11 cellular contexts compared by ENCODE assay signal in the genomic region with DNA sequence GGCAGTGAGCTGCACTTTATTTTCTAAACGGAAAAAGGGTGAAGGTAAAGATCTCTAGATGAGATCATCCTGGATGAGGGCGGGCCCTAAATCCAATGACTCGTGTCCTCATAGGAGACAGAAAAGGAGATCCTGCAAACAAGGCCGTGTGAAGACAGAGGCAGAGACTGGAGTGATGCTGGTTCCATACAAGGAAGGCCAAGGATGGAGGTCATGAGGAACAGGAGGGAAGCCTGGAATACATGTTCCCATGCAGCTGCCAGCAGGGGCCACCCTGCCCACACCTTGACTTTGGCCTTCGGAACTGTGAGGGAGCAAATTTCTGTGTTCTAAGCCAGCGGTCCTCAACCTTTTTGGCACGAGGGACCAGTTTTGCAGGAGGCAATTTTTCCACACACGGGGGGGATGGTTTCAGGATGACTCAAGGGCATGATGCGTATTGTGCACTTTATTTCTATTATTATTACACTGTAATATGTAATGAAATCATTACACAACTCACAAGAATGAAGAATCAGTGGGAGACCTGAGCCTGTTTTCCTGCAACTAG.
DNase-seq lines count a peak whose midpoint lies in the region; ATAC-seq, FAIRE-seq and TF ChIP-seq lines count a peak whose summit lies in the region.
"Had no signal": no experiment of that assay in that cellular context is flagged by ENCODE, and none has a peak within 500 bp of the region (broad histone marks: within the 10 kb centered on the region; RNA-seq: fewer than 3 reads in every experiment).

No MANE protein-coding gene starts in this region.

- no peak overlapping the region for H2BK20ac ChIP-seq in H1 (ENCODE audit: low read length)

- DNase-seq in GM06990 (ENCODE audit: extremely low read depth, insufficient read length) (no peak), NCI-H226 (peak; percentile 14), H1 (ENCODE audit: low read depth in 1 of 2, low spot score in 2 of 2) (no peak), neuronal stem cell (ENCODE audit: low spot score) (no peak), neural progenitor cell (ENCODE audit: low spot score) (no peak), SJCRH30 (no peak)
- DNase-seq in activated CD4-positive, alpha-beta memory T cell treated with anti-CD3 and anti-CD28 coated beads, Interleukin-2, amount 10 ng/mL, durations not matched to agents 7 days and 5 days, result no peak
- DNase-seq: caudate nucleus, NCI-H526 had no signal

- H2AK5ac ChIP-seq in H1 (ENCODE audit: low read depth, low read length), result no peak overlapping the region
- H2AK5ac ChIP-seq in neuronal stem cell (ENCODE audit: low read depth, low read length), result no peak overlapping the region

- H4K20me1 ChIP-seq in H1 (replicated peaks in 1 of 2; ENCODE audit: control insufficient read depth in 1 of 2, insufficient read depth in 2 of 2, low read length in 2 of 2), result no peaks in the 10 kb centered on the region
- H4K20me1 ChIP-seq in neural progenitor cell (ENCODE audit: low read depth), result no peaks in the 10 kb centered on the region

- H3K9ac ChIP-seq in H1 (replicated peaks in 1 of 4; ENCODE audit: extremely low read depth in 1 of 4, low read depth in 3 of 4, low read length in 3 of 4) (no peak overlapping the region), neuronal stem cell (ENCODE audit: low read depth, low read length, poor library complexity) (no peak overlapping the region), neural progenitor cell (no peak overlapping the region)

- peaks cover 17% of the 10 kb centered on the region for H3F3A ChIP-seq in neural progenitor cell (ENCODE audit: low read depth)

- H3K56ac ChIP-seq in H1 (replicated peaks; ENCODE audit: insufficient read length, low read depth, low read length), result no peak overlapping the region

- no peak for TF ChIP-seq EP300 in H1 (IDR thresholded peaks at IDR 0.05; ENCODE audit: borderline replicate concordance in 1 of 2, low read depth in 2 of 2, low read length in 2 of 2)

- no peaks in the 10 kb centered on the region for H3K23me2 ChIP-seq in H1 (ENCODE audit: low read depth, low read length)

- H2AFZ ChIP-seq in H1 (ENCODE audit: low read length) (no peak overlapping the region), neuronal stem cell (ENCODE audit: low read length) (no peak overlapping the region), neural progenitor cell (replicated peaks) (no peak overlapping the region)

- CTCF ChIA-PET in H1 (lab: Charles Lee; ENCODE audit: partially characterized antibody), result no interaction called here
- CTCF ChIA-PET in activated CD4-positive, alpha-beta memory T cell treated with anti-CD3 and anti-CD28 coated beads, Interleukin-2, amount 10 ng/mL, durations not matched to agents 7 days and 5 days (lab: Charles Lee), result no interaction called here

- H3K14ac ChIP-seq in H1 (ENCODE audit: insufficient read length) (no peak overlapping the region), neuronal stem cell (ENCODE audit: low read length) (no peak overlapping the region)

- no peak for FAIRE-seq in H1 (lab: Jason Lieb, UNC)

- no peak for TF ChIP-seq POLR2A in H1 (IDR thresholded peaks at IDR 0.05; ENCODE audit: control extremely low read depth in 1 of 2, low read depth in 2 of 2, low read length in 2 of 2)

- 92% methylated on average over 9 of the region's 9 CpGs; no CpG with 5 or more reads in 1 of the 2 experiments for WGBS in H1 (ENCODE audit: extremely low coverage in 1 of 2, insufficient coverage in 1 of 2, insufficient read length in 1 of 2, insufficient replicate concordance in 2 of 2, low coverage in 1 of 2, low lambda C conversion rate in 2 of 2, missing lambda C conversion rate in 1 of 2), 2 experiments
- no CpG with 5 or more reads among the region's 9 CpGs for WGBS in neuronal stem cell (ENCODE audit: extremely low coverage in 2 of 2, insufficient read length in 2 of 2, insufficient replicate concordance in 1 of 2), 2 donors

- H3K4me2 ChIP-seq in H1 (ENCODE audit: insufficient read depth in 1 of 2, low read depth in 2 of 2, low read length in 2 of 2) (no peak overlapping the region), neuronal stem cell (ENCODE audit: insufficient read depth, low read length, poor library complexity, severe bottlenecking) (no peak overlapping the region), neural progenitor cell (no peak overlapping the region)

- TF ChIP-seq CTCF in GM06990 (IDR thresholded peaks at IDR 0.05; ENCODE audit: insufficient read depth, low read length, poor library complexity, severe bottlenecking) (peak; percentile 5), H1 (IDR thresholded peaks at IDR 0.05; ENCODE audit: control extremely low read depth in 1 of 3, insufficient read depth in 1 of 3, low read depth in 1 of 3, low read length in 3 of 3) (peak in 1 of 3 experiments; percentile 30; a peak in 1 of 4 replicates), neural progenitor cell (IDR thresholded peaks at IDR 0.05) (no peak)

- H3K9me3 Mint-ChIP-seq in neural progenitor cell, result peaks cover 5% of the 10 kb centered on the region
- no peaks in the 10 kb centered on the region for H3K9me3 Mint-ChIP-seq in activated CD4-positive, alpha-beta memory T cell treated with anti-CD3 and anti-CD28 coated beads, Interleukin-2, amount 10 ng/mL, durations not matched to agents 7 days and 5 days

- no peak overlapping the region for H2BK120ac ChIP-seq in H1 (replicated peaks; ENCODE audit: low read depth, low read length)
- no peak overlapping the region for H2BK120ac ChIP-seq in neuronal stem cell (ENCODE audit: low read depth, low read length)

- POLR2A ChIA-PET in H1 (lab: Charles Lee; ENCODE audit: partially characterized antibody), result no interaction called here
- POLR2A ChIA-PET in activated CD4-positive, alpha-beta memory T cell treated with anti-CD3 and anti-CD28 coated beads, Interleukin-2, amount 10 ng/mL, durations not matched to agents 7 days and 5 days (lab: Charles Lee), result no interaction called here

- H2BK12ac ChIP-seq in H1 (ENCODE audit: low read depth, low read length), result no peak overlapping the region
- no peak overlapping the region for H2BK12ac ChIP-seq in neuronal stem cell (ENCODE audit: low read length)

- no peak overlapping the region for H3K27ac ChIP-seq in H1 (ENCODE audit: low read depth, low read length)
- no peak overlapping the region for H3K27ac ChIP-seq in neuronal stem cell (replicated peaks; ENCODE audit: low read length)
- H3K27ac ChIP-seq in neural progenitor cell, result no peak overlapping the region
- H3K27ac ChIP-seq in SJCRH30, result no peak overlapping the region
- H3K27ac ChIP-seq: VCaP had no signal

- peak; percentile 18 to 42; a peak in 2 of 4 replicates for TF ChIP-seq RAD21 in H1 (IDR thresholded peaks at IDR 0.05 in 1 of 2, conservative IDR thresholded peaks at IDR 0.05 in 1 of 2; ENCODE audit: low read depth in 2 of 2, low read length in 2 of 2)

- H2BK5ac ChIP-seq in H1 (ENCODE audit: low read depth, low read length) (no peak overlapping the region), neuronal stem cell (ENCODE audit: low read length) (no peak overlapping the region)

- peaks cover 7% of the 10 kb centered on the region for H3K27me3 Mint-ChIP-seq in neural progenitor cell (ENCODE audit: insufficient read depth, low read depth)
- no peaks in the 10 kb centered on the region for H3K27me3 Mint-ChIP-seq in activated CD4-positive, alpha-beta memory T cell treated with anti-CD3 and anti-CD28 coated beads, Interleukin-2, amount 10 ng/mL, durations not matched to agents 7 days and 5 days

- H3K4me3 ChIP-seq in GM06990 (replicated peaks; ENCODE audit: low read depth, low read length) (no peak overlapping the region), H1 (ENCODE audit: extremely low read depth in 1 of 4, insufficient read depth in 2 of 4, low read depth in 3 of 4, low read length in 4 of 4) (no peak overlapping the region), neuronal stem cell (ENCODE audit: low read length in 2 of 2) (peak overlapping the region in 1 of 2 donors; percentile 0), neural progenitor cell (no peak overlapping the region), SJCRH30 (no peak overlapping the region)

- no peak overlapping the region for H3K4me3 Mint-ChIP-seq in neural progenitor cell
- no peak overlapping the region for H3K4me3 Mint-ChIP-seq in activated CD4-positive, alpha-beta memory T cell treated with anti-CD3 and anti-CD28 coated beads, Interleukin-2, amount 10 ng/mL, durations not matched to agents 7 days and 5 days

- H3K79me1 ChIP-seq in H1 (ENCODE audit: low read depth, low read length) (no peaks in the 10 kb centered on the region), neuronal stem cell (ENCODE audit: low read depth, low read length) (no peaks in the 10 kb centered on the region)

- no peak overlapping the region for H2BK15ac ChIP-seq in H1 (ENCODE audit: low read length)
- no peak overlapping the region for H2BK15ac ChIP-seq in neuronal stem cell (ENCODE audit: low read length)

- peaks cover 21% of the 10 kb centered on the region for H3K4me1 Mint-ChIP-seq in neural progenitor cell
- no peaks in the 10 kb centered on the region for H3K4me1 Mint-ChIP-seq in activated CD4-positive, alpha-beta memory T cell treated with anti-CD3 and anti-CD28 coated beads, Interleukin-2, amount 10 ng/mL, durations not matched to agents 7 days and 5 days

- peaks cover 2% of the 10 kb centered on the region for H3K36me3 Mint-ChIP-seq in neural progenitor cell
- no peaks in the 10 kb centered on the region for H3K36me3 Mint-ChIP-seq in activated CD4-positive, alpha-beta memory T cell treated with anti-CD3 and anti-CD28 coated beads, Interleukin-2, amount 10 ng/mL, durations not matched to agents 7 days and 5 days (ENCODE audit: low read depth)

- H3K23ac ChIP-seq in H1 (ENCODE audit: insufficient read length) (no peak overlapping the region), neuronal stem cell (ENCODE audit: low read depth, low read length, poor library complexity) (no peak overlapping the region)

- H3K4ac ChIP-seq in H1 (replicated peaks; ENCODE audit: insufficient read length, low read depth, low read length) (no peak overlapping the region), neuronal stem cell (ENCODE audit: low read length) (no peak overlapping the region)

- H3K27ac Mint-ChIP-seq in neural progenitor cell, result no peak overlapping the region
- H3K27ac Mint-ChIP-seq in activated CD4-positive, alpha-beta memory T cell treated with anti-CD3 and anti-CD28 coated beads, Interleukin-2, amount 10 ng/mL, durations not matched to agents 7 days and 5 days, result no peak overlapping the region

- H3K27me3 ChIP-seq in GM06990 (replicated peaks; ENCODE audit: control insufficient read depth, insufficient read depth, low read length) (no peaks in the 10 kb centered on the region; the same call in 1 of the 2 replicates), H1 (replicated peaks in 1 of 4; ENCODE audit: control insufficient read depth in 3 of 4, extremely low read depth in 1 of 4, insufficient read depth in 3 of 4, low read length in 3 of 4) (no peaks in the 10 kb centered on the region; a peak in 2 of 7 replicates), neuronal stem cell (ENCODE audit: control insufficient read depth in 3 of 3, insufficient read depth in 3 of 3, low read depth in 1 of 3, low read length in 3 of 3) (peaks cover 0 to 11% (median 0%) of the 10 kb centered on the region in 3 experiments), neural progenitor cell (no peaks in the 10 kb centered on the region), SJCRH30 (no peaks in the 10 kb centered on the region)

- H4K8ac ChIP-seq in H1 (ENCODE audit: extremely low read depth, insufficient read depth, low read length), result no peak overlapping the region
- H4K8ac ChIP-seq in neuronal stem cell (ENCODE audit: low read depth, low read length), result no peak overlapping the region

- no peak overlapping the region for H4K5ac ChIP-seq in H1 (ENCODE audit: insufficient read length, low read depth, low read length)

- ATAC-seq in GM18858 (IDR thresholded peaks at IDR 0.05; ENCODE audit: unreplicated experiment), result no peak

- H3K36me3 ChIP-seq in GM06990 (ENCODE audit: control insufficient read depth, insufficient read depth, low read length) (no peaks in the 10 kb centered on the region), H1 (ENCODE audit: control insufficient read depth in 2 of 4, insufficient read depth in 4 of 4, low read length in 3 of 4) (no peaks in the 10 kb centered on the region), neuronal stem cell (replicated peaks in 1 of 2; ENCODE audit: control insufficient read depth in 2 of 2, insufficient read depth in 2 of 2, low read length in 2 of 2) (no peaks in the 10 kb centered on the region), neural progenitor cell (no peaks in the 10 kb centered on the region), SJCRH30 (no peaks in the 10 kb centered on the region)

- H3K79me2 ChIP-seq in H1 (ENCODE audit: control insufficient read depth in 1 of 2, insufficient read depth in 2 of 2, low read length in 2 of 2) (no peaks in the 10 kb centered on the region), neural progenitor cell (ENCODE audit: low read depth) (no peaks in the 10 kb centered on the region)

- H3K9me3 ChIP-seq in H1 (ENCODE audit: insufficient read depth in 2 of 2, low read depth in 1 of 2, low read length in 1 of 2), result peaks cover 2 to 6% of the 10 kb centered on the region in 2 experiments; a peak in 2 of 4 replicates
- no peaks in the 10 kb centered on the region for H3K9me3 ChIP-seq in neuronal stem cell (replicated peaks in 1 of 2; ENCODE audit: control insufficient read depth in 2 of 2, insufficient read depth in 1 of 2, low read depth in 1 of 2, low read length in 2 of 2)
- no peaks in the 10 kb centered on the region for H3K9me3 ChIP-seq in neural progenitor cell (ENCODE audit: low read depth)
- no peaks in the 10 kb centered on the region for H3K9me3 ChIP-seq in SJCRH30 (replicated peaks)

- H4K91ac ChIP-seq in H1 (replicated peaks; ENCODE audit: insufficient read length, low read length) (no peak overlapping the region), neuronal stem cell (ENCODE audit: low read depth, low read length, poor library complexity) (no peak overlapping the region)

- H3K4me1 ChIP-seq in H1 (replicated peaks in 1 of 4; ENCODE audit: control insufficient read depth in 3 of 4, insufficient read depth in 4 of 4, low read length in 3 of 4), result peaks cover 0 to 2% (median 0%) of the 10 kb centered on the region in 4 experiments; a peak in 1 of 7 replicates
- H3K4me1 ChIP-seq in neuronal stem cell (ENCODE audit: control insufficient read depth in 2 of 2, insufficient read depth in 1 of 2, low read depth in 1 of 2, low read length in 2 of 2), result peaks cover 0 to 10% of the 10 kb centered on the region in 2 donors
- H3K4me1 ChIP-seq in neural progenitor cell, result peaks cover 13% of the 10 kb centered on the region
- H3K4me1 ChIP-seq in SJCRH30, result no peaks in the 10 kb centered on the region

- H3K18ac ChIP-seq in H1 (ENCODE audit: extremely low read depth, low read length) (no peak overlapping the region), neuronal stem cell (ENCODE audit: low read length) (peak overlapping the region; percentile 1)
